In the genomic region with DNA sequence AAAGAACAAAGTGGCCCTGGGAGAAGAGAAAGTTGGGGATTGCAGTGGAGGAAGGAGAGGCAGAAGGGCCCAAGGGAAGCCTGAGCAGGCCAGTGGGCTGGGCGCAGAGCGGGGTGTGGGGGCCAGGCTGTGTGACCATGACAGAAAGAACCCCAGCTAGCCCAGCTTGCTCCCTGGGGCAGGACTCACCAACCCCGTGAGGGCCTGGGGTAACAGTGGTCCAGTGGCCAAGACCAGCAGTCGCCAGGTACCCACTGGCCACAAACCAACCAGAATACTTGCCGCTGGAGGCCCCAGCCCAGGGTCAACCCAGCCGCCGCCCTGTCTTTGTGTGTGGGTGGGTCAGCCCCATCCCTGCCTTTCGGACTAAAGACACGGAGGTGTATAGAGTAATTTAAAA, we compare ENCODE assay signal across 16 cellular contexts.
DNase-seq lines count a peak whose midpoint lies in the region; ATAC-seq lines count a peak whose summit lies in the region.
"Had no signal": no experiment of that assay in that cellular context is flagged by ENCODE, and none has a peak within 500 bp of the region (broad histone marks: within the 10 kb centered on the region; RNA-seq: fewer than 3 reads in every experiment).

No MANE protein-coding gene starts in this region.

- no peaks in the 10 kb centered on the region for H3K9me3 Mint-ChIP-seq in activated CD4-positive, alpha-beta T cell treated with anti-CD3 and anti-CD28 coated beads, Interleukin-2, amount 10 ng/mL, durations not matched to agents 24 days and 14 days

- no peak overlapping the region for H3K27ac ChIP-seq in HUES6 (ENCODE audit: low read depth, low read length)
- H3K27ac ChIP-seq in neuronal stem cell (replicated peaks; ENCODE audit: low read length): no peak overlapping the region
- H3K27ac ChIP-seq: esophagus muscularis mucosa, HL-60, KMS-11 had no signal

- peak overlapping the region; percentile 75 for H2AFZ ChIP-seq in neuronal stem cell (ENCODE audit: low read length)

- no peak for ATAC-seq in GM19324 (IDR thresholded peaks at IDR 0.05; ENCODE audit: low FRiP score, unreplicated experiment)
- ATAC-seq in GM21723 (IDR thresholded peaks at IDR 0.05; ENCODE audit: unreplicated experiment): no peak
- ATAC-seq in activated CD4-positive, CD25-positive, alpha-beta regulatory T cell treated with anti-CD3 and anti-CD28 coated beads, Interleukin-2, amount 50 U/mL, for 24 hours: no peak
- ATAC-seq: PC-3 had no signal

- no peak overlapping the region for H3K27ac Mint-ChIP-seq in activated CD4-positive, alpha-beta T cell treated with anti-CD3 and anti-CD28 coated beads, Interleukin-2, amount 10 ng/mL, durations not matched to agents 24 days and 14 days
- H3K27ac Mint-ChIP-seq: activated CD4-positive, alpha-beta T cell treated with anti-CD3 and anti-CD28 coated beads for 36 hours; activated naive CD4-positive, alpha-beta T cell treated with anti-CD3 and anti-CD28 coated beads, Interleukin-2, amount 10 ng/mL, durations not matched to agents 7 days and 5 days had no signal

- no peak overlapping the region for H2BK15ac ChIP-seq in neuronal stem cell (ENCODE audit: low read length)

- H2BK12ac ChIP-seq in neuronal stem cell (ENCODE audit: low read length): no peak overlapping the region

- no peak overlapping the region for H3K4me3 Mint-ChIP-seq in activated CD4-positive, alpha-beta T cell treated with anti-CD3 and anti-CD28 coated beads, Interleukin-2, amount 10 ng/mL, durations not matched to agents 24 days and 14 days
- H3K4me3 Mint-ChIP-seq: activated CD4-positive, alpha-beta T cell treated with anti-CD3 and anti-CD28 coated beads for 36 hours; activated naive CD4-positive, alpha-beta T cell treated with anti-CD3 and anti-CD28 coated beads, Interleukin-2, amount 10 ng/mL, durations not matched to agents 7 days and 5 days had no signal

- H3K4me1 Mint-ChIP-seq in activated CD4-positive, alpha-beta T cell treated with anti-CD3 and anti-CD28 coated beads, Interleukin-2, amount 10 ng/mL, durations not matched to agents 24 days and 14 days: no peaks in the 10 kb centered on the region
- H3K4me1 Mint-ChIP-seq: activated CD4-positive, alpha-beta T cell treated with anti-CD3 and anti-CD28 coated beads for 36 hours had no signal

- peaks cover 44% of the 10 kb centered on the region for H3K27me3 ChIP-seq in HUES6 (ENCODE audit: control insufficient read depth, insufficient read depth, low read length)
- H3K27me3 ChIP-seq in neuronal stem cell (ENCODE audit: control insufficient read depth in 3 of 3, insufficient read depth in 3 of 3, low read depth in 1 of 3, low read length in 3 of 3): peaks cover 10 to 62% (median 26%) of the 10 kb centered on the region in 3 experiments

- H3K14ac ChIP-seq in neuronal stem cell (ENCODE audit: low read length): no peak overlapping the region

- H3K18ac ChIP-seq in neuronal stem cell (ENCODE audit: low read length): peak overlapping the region; percentile 38

- no peak overlapping the region for H4K91ac ChIP-seq in neuronal stem cell (ENCODE audit: low read depth, low read length, poor library complexity)

- H2BK120ac ChIP-seq in neuronal stem cell (ENCODE audit: low read depth, low read length): no peak overlapping the region

- intact Hi-C loops in activated CD4-positive, alpha-beta T cell treated with anti-CD3 and anti-CD28 coated beads, Interleukin-2, amount 10 ng/mL, durations not matched to agents 24 days and 14 days (cut with micrococcal nuclease): no loop called here

- H3K36me3 Mint-ChIP-seq in activated CD4-positive, alpha-beta T cell treated with anti-CD3 and anti-CD28 coated beads, Interleukin-2, amount 10 ng/mL, durations not matched to agents 24 days and 14 days (ENCODE audit: low read depth): no peaks in the 10 kb centered on the region
- H3K36me3 Mint-ChIP-seq: activated naive CD4-positive, alpha-beta T cell treated with anti-CD3 and anti-CD28 coated beads, Interleukin-2, amount 10 ng/mL, durations not matched to agents 7 days and 5 days had no signal

- no peak overlapping the region for H3K9ac ChIP-seq in HUES6 (ENCODE audit: low read length)
- no peak overlapping the region for H3K9ac ChIP-seq in neuronal stem cell (ENCODE audit: low read depth, low read length, poor library complexity)
- H3K9ac ChIP-seq: KMS-11 had no signal

- DNase-seq in D341Med (ENCODE audit: low spot score) (peak; percentile 24), neuronal stem cell (ENCODE audit: low spot score) (no peak)
- no peak for DNase-seq in activated CD4-positive, alpha-beta T cell treated with anti-CD3 and anti-CD28 coated beads, Interleukin-2, amount 10 ng/mL, durations not matched to agents 24 days and 14 days
- DNase-seq: activated naive CD4-positive, alpha-beta T cell treated with anti-CD3 and anti-CD28 coated beads, Interleukin-2, amount 10 ng/mL, durations not matched to agents 7 days and 5 days; dermis blood vessel endothelial cell; NCI-H2081 treated with DMSO at 0.1 percent for 48 hours; PC-3 had no signal

- H2AK5ac ChIP-seq in neuronal stem cell (ENCODE audit: low read depth, low read length): no peak overlapping the region

- no peak overlapping the region for H2BK5ac ChIP-seq in neuronal stem cell (ENCODE audit: low read length)

- no peak overlapping the region for H4K8ac ChIP-seq in neuronal stem cell (ENCODE audit: low read depth, low read length)

- H3K4me3 ChIP-seq in HUES6 (ENCODE audit: low read depth, low read length) (peak overlapping the region; percentile 60), iPS-11a (ENCODE audit: low read depth, low read length) (peak overlapping the region; percentile 38), neuronal stem cell (ENCODE audit: low read length in 2 of 2) (no peak overlapping the region)

- no CpG with 5 or more reads among the region's 9 CpGs for WGBS in neuronal stem cell (ENCODE audit: extremely low coverage in 2 of 2, insufficient read length in 2 of 2, insufficient replicate concordance in 1 of 2), 2 donors

- peaks cover 3% of the 10 kb centered on the region; the same call in 1 of the 2 replicates for H3K9me3 ChIP-seq in HUES6 (ENCODE audit: control insufficient read depth, insufficient read depth, low read depth, low read length)
- H3K9me3 ChIP-seq in neuronal stem cell (replicated peaks in 1 of 2; ENCODE audit: control insufficient read depth in 2 of 2, insufficient read depth in 1 of 2, low read depth in 1 of 2, low read length in 2 of 2): peaks cover 0 to 13% of the 10 kb centered on the region in 2 donors
- H3K9me3 ChIP-seq: esophagus muscularis mucosa had no signal

- no peaks in the 10 kb centered on the region for H3K79me1 ChIP-seq in neuronal stem cell (ENCODE audit: low read depth, low read length)

- H3K27me3 Mint-ChIP-seq in activated CD4-positive, alpha-beta T cell treated with anti-CD3 and anti-CD28 coated beads, Interleukin-2, amount 10 ng/mL, durations not matched to agents 24 days and 14 days: peaks cover 30% of the 10 kb centered on the region

- H3K36me3 ChIP-seq in HUES6 (ENCODE audit: control insufficient read depth, insufficient read depth, low read length) (peaks cover 13% of the 10 kb centered on the region), neuronal stem cell (replicated peaks in 1 of 2; ENCODE audit: control insufficient read depth in 2 of 2, insufficient read depth in 2 of 2, low read length in 2 of 2) (no peaks in the 10 kb centered on the region)
- H3K36me3 ChIP-seq: esophagus muscularis mucosa had no signal

- H3K4ac ChIP-seq in neuronal stem cell (ENCODE audit: low read length): no peak overlapping the region

- peak overlapping the region; percentile 65 for H3K23ac ChIP-seq in neuronal stem cell (ENCODE audit: low read depth, low read length, poor library complexity)

- H3K4me1 ChIP-seq in HUES6 (ENCODE audit: control insufficient read depth, insufficient read depth, low read length): 0 out of 2 replicates have a peak, but pooled peaks cover 5% of the 10 kb centered on the region
- H3K4me1 ChIP-seq in neuronal stem cell (ENCODE audit: control insufficient read depth in 2 of 2, insufficient read depth in 1 of 2, low read depth in 1 of 2, low read length in 2 of 2): peaks cover 0 to 3% of the 10 kb centered on the region in 2 donors

- H3K4me2 ChIP-seq in neuronal stem cell (ENCODE audit: insufficient read depth, low read length, poor library complexity, severe bottlenecking): peak overlapping the region; percentile 49
- H3K4me2 ChIP-seq: KMS-11 had no signal

Comparison
In these comparisons a context has a peak if more than half of its experiments do, and no peak if none do; other contexts are left out.
1. H3K4me3 ChIP-seq: peak in HUES6 (single experiment) and iPS-11a (single experiment); none in neuronal stem cell (0 of 2).